8 cellular contexts compared by ENCODE assay signal in the genomic region with DNA sequence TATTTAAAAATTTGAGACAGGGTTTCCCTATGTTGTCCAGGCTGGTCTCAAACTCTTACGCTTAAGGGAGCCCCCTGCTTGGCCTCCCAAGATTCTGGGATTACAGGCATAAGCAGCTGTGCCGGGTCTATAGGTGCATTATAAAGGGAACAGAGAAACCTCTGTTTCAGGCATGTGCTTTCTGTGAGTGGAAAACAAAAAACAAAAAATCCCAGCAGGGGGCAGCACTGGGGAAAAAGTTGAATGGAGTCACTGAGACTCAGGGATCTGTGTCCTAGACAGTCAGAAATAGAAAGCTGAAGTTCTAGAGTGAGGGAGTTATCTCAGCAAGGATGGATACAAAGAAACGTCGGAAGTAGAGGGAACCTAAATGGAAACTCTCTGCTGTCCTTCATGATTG. TPM values are rescaled to one million over a fixed set of nuclear protein-coding genes. Genes with fewer than 3 reads are reported as not detected.
"Had no signal": no experiment of that assay in that cellular context is flagged by ENCODE, and none has a peak within 500 bp of the region (broad histone marks: within the 10 kb centered on the region; RNA-seq: fewer than 3 reads in every experiment).

No MANE protein-coding gene starts in this region.

RNA-seq across cellular contexts. Expression of a gene that starts 50.6 kb away (rescaled TPM):
- total RNA-seq: LHCN-M2, MCF 10A, NCI-H460, PC-3, Right ventricle myocardium inferior, RPMI7951, SJCRH30, SK-MEL-5 had no signal

RNA-seq across cellular contexts. Expression of a gene that starts 54.8 kb away (rescaled TPM):
- total RNA-seq: LHCN-M2, MCF 10A, NCI-H460, PC-3, Right ventricle myocardium inferior, RPMI7951, SJCRH30, SK-MEL-5 had no signal

RNA-seq across cellular contexts. Expression of a gene that starts 58.4 kb away (rescaled TPM):
- total RNA-seq: LHCN-M2, MCF 10A, NCI-H460, PC-3, Right ventricle myocardium inferior, RPMI7951, SJCRH30, SK-MEL-5 had no signal
